Comparison of ENCODE assay signal across 11 cellular contexts in genomic region chr6:9516207-9516606, GRCh38.
DNase-seq lines count a peak whose midpoint lies in the region; ATAC-seq and TF ChIP-seq lines count a peak whose summit lies in the region.
"Had no signal": no experiment of that assay in that cellular context is flagged by ENCODE, and none has a peak within 500 bp of the region (broad histone marks: within the 10 kb centered on the region; RNA-seq: fewer than 3 reads in every experiment).

No MANE protein-coding gene starts in this region.

- no peak for TF ChIP-seq CTCF in GM10248 (IDR thresholded peaks at IDR 0.05; ENCODE audit: control extremely low read depth, extremely low read depth, low read depth, missing control alignments)

- CTCF ChIA-PET in GM10248 (lab: Yijun Ruan, JAX), result no interaction called here

- ATAC-seq in HG02840 (IDR thresholded peaks at IDR 0.05; ENCODE audit: low FRiP score, unreplicated experiment), result no peak
- ATAC-seq in HG03095 (IDR thresholded peaks at IDR 0.05; ENCODE audit: unreplicated experiment), result no peak

- peak; percentile 66 for DNase-seq in ELF-1 (ENCODE audit: low read depth, low spot score)
- peak; percentile 98 for DNase-seq in NCI-H226
- DNase-seq in dedifferentiated amniotic fluid mesenchymal stem cell (ENCODE audit: extremely low spot score), result peak; percentile 39
- peak; percentile 94 for DNase-seq in myocyte (ENCODE audit: low read depth)
- no peak for DNase-seq in GM10248 (ENCODE audit: extremely low spot score)
- DNase-seq in NCI-H1048 (lab: John Stamatoyannopoulos, UW), result no peak
- DNase-seq: DMS79, GOT3, upper lobe of left lung had no signal

- POLR2A ChIA-PET in GM10248 (lab: Yijun Ruan, JAX), result no interaction called here

Comparison
In these comparisons a context has a peak if more than half of its experiments do, and no peak if none do; other contexts are left out.
1. DNase-seq: peak in ELF-1 (single experiment), NCI-H226 (single experiment), dedifferentiated amniotic fluid mesenchymal stem cell (single experiment) and myocyte (single experiment); none in GM10248 (single experiment) and NCI-H1048 (single experiment).